ENCODE assay signal across 16 cellular contexts in genomic region chr4:117227925-117228324, GRCh38.
DNase-seq lines count a peak whose midpoint lies in the region; ATAC-seq and TF ChIP-seq lines count a peak whose summit lies in the region.
"Had no signal": no experiment of that assay in that cellular context is flagged by ENCODE, and none has a peak within 500 bp of the region (broad histone marks: within the 10 kb centered on the region; RNA-seq: fewer than 3 reads in every experiment).

No MANE protein-coding gene starts in this region.

- H3K9ac ChIP-seq in adipocyte (ENCODE audit: low read length) = no peak overlapping the region
- H3K9ac ChIP-seq: BLaER1 treated with 17β-estradiol and CSF1 and Interleukin-3, amounts not matched to agents 10 nM and 100 nM had no signal

- TF ChIP-seq CTCF in GM23338 (conservative IDR thresholded peaks at IDR 0.05; ENCODE audit: low read depth in 2 of 2) (no peak), vagina (IDR thresholded peaks at IDR 0.05) (no peak), WERI-Rb-1 (IDR thresholded peaks at IDR 0.05; ENCODE audit: low read depth, low read length) (no peak)

- no peak for ATAC-seq in GM23338
- no peak for ATAC-seq in HG02678 (IDR thresholded peaks at IDR 0.05; ENCODE audit: unreplicated experiment)
- ATAC-seq: CD8-positive, alpha-beta T cell had no signal

- intact Hi-C loops in vagina (cut with DNase I) = no loop called here

- no peaks in the 10 kb centered on the region for H3K9me3 ChIP-seq in adipocyte (ENCODE audit: control insufficient read depth, low read length)
- H3K9me3 ChIP-seq in vagina = no peaks in the 10 kb centered on the region
- no peaks in the 10 kb centered on the region for H3K9me3 ChIP-seq in WERI-Rb-1 (ENCODE audit: severe bottlenecking)
- H3K9me3 ChIP-seq: BLaER1 treated with 17β-estradiol and CSF1 and Interleukin-3, amounts not matched to agents 10 nM and 100 nM; Caco-2 had no signal

- no peak for TF ChIP-seq POLR2A in vagina (IDR thresholded peaks at IDR 0.05)

- no peaks in the 10 kb centered on the region for H3F3A ChIP-seq in GM23338 (replicated peaks; ENCODE audit: low read depth)

- DNase-seq in GM23338 (ENCODE audit: low spot score) (no peak), adipocyte (ENCODE audit: low read depth) (peak; percentile 2), vagina (ENCODE audit: extremely low spot score in 2 of 2) (no peak), WERI-Rb-1 (no peak)
- DNase-seq: 8988T; ACHN; Caco-2; Calu3; CD4-positive, alpha-beta T cell; CD8-positive, alpha-beta T cell; DMS79 treated with DMSO at 0.1 percent for 48 hours; GF-D8 had no signal

- H3K79me2 ChIP-seq in GM23338 (replicated peaks; ENCODE audit: insufficient read depth) = no peaks in the 10 kb centered on the region

- H3K27me3 ChIP-seq in GM23338 (ENCODE audit: insufficient read depth) = no peaks in the 10 kb centered on the region
- H3K27me3 ChIP-seq in adipocyte (replicated peaks; ENCODE audit: control insufficient read depth, insufficient read depth, low read length) = no peaks in the 10 kb centered on the region
- no peaks in the 10 kb centered on the region for H3K27me3 ChIP-seq in vagina
- no peaks in the 10 kb centered on the region for H3K27me3 ChIP-seq in WERI-Rb-1 (ENCODE audit: insufficient read depth, low read depth, severe bottlenecking)
- H3K27me3 ChIP-seq: BLaER1 treated with 17β-estradiol and CSF1 and Interleukin-3, amounts not matched to agents 10 nM and 100 nM had no signal

- H3K36me3 Mint-ChIP-seq in GM23338 (ENCODE audit: low read depth) = no peaks in the 10 kb centered on the region
- H3K36me3 Mint-ChIP-seq: CD8-positive, alpha-beta T cell had no signal

- H3K36me3 ChIP-seq in GM23338 (ENCODE audit: insufficient read depth) (no peaks in the 10 kb centered on the region), adipocyte (ENCODE audit: control insufficient read depth, insufficient read depth, low read length, severe bottlenecking) (no peaks in the 10 kb centered on the region), vagina (no peaks in the 10 kb centered on the region), WERI-Rb-1 (no peaks in the 10 kb centered on the region)
- H3K36me3 ChIP-seq: BLaER1 treated with 17β-estradiol and CSF1 and Interleukin-3, amounts not matched to agents 10 nM and 100 nM had no signal

- H3K9me2 ChIP-seq in GM23338 (ENCODE audit: insufficient read depth) = no peaks in the 10 kb centered on the region

- H3K4me1 ChIP-seq in GM23338 (ENCODE audit: insufficient read depth) = no peaks in the 10 kb centered on the region
- no peaks in the 10 kb centered on the region for H3K4me1 ChIP-seq in adipocyte (ENCODE audit: control insufficient read depth, insufficient read depth, low read length)
- H3K4me1 ChIP-seq in vagina = no peaks in the 10 kb centered on the region
- H3K4me1 ChIP-seq: BLaER1 treated with 17β-estradiol and CSF1 and Interleukin-3, amounts not matched to agents 10 nM and 100 nM; Caco-2 had no signal

- H3K4me2 ChIP-seq in GM23338 = no peak overlapping the region
- H3K4me2 ChIP-seq: BLaER1 treated with 17β-estradiol and CSF1 and Interleukin-3, amounts not matched to agents 10 nM and 100 nM had no signal

- no peak overlapping the region for H3K4me3 Mint-ChIP-seq in GM23338
- H3K4me3 Mint-ChIP-seq: CD4-positive, alpha-beta T cell; CD8-positive, alpha-beta T cell had no signal

- H3K27ac ChIP-seq in GM23338 (ENCODE audit: low read depth) (no peak overlapping the region), vagina (no peak overlapping the region), WERI-Rb-1 (no peak overlapping the region)
- H3K27ac ChIP-seq: BLaER1 treated with 17β-estradiol and CSF1 and Interleukin-3, amounts not matched to agents 10 nM and 100 nM; C4-2B had no signal

- H3K4me3 ChIP-seq in GM23338 (no peak overlapping the region), adipocyte (ENCODE audit: low read length) (no peak overlapping the region), vagina (no peak overlapping the region), WERI-Rb-1 (ENCODE audit: low read depth, low read length) (no peak overlapping the region)
- H3K4me3 ChIP-seq: BLaER1 treated with 17β-estradiol and CSF1 and Interleukin-3, amounts not matched to agents 10 nM and 100 nM had no signal

- no peaks in the 10 kb centered on the region for H4K20me1 ChIP-seq in GM23338 (replicated peaks; ENCODE audit: insufficient read depth)
- H4K20me1 ChIP-seq: BLaER1 treated with 17β-estradiol and CSF1 and Interleukin-3, amounts not matched to agents 10 nM and 100 nM had no signal

- H3K27me3 Mint-ChIP-seq in GM23338 (ENCODE audit: insufficient read depth, low read depth, poor library complexity) = no peaks in the 10 kb centered on the region
- H3K27me3 Mint-ChIP-seq: CD4-positive, alpha-beta T cell had no signal

- H3K4me1 Mint-ChIP-seq in GM23338 = no peaks in the 10 kb centered on the region; the same call in 2 of the 3 replicates

- TF ChIP-seq EP300 in Ishikawa (IDR thresholded peaks at IDR 0.05; ENCODE audit: borderline replicate concordance) = no peak

- 0 out of 2 replicates have a peak overlapping the region, but pooled peaks have one; percentile 6 for H2AFZ ChIP-seq in GM23338

- no peak overlapping the region for H3K27ac Mint-ChIP-seq in GM23338
- H3K27ac Mint-ChIP-seq: CD4-positive, alpha-beta T cell; CD8-positive, alpha-beta T cell had no signal

- H3K9me3 Mint-ChIP-seq in GM23338 = no peaks in the 10 kb centered on the region

- TF ChIP-seq RAD21 in Ishikawa (IDR thresholded peaks at IDR 0.05; ENCODE audit: low read depth) = no peak

TF ChIP-seq in GM23338, 12 proteins besides CTCF, POLR2A, EP300 and RAD21 (continues in another document):
- no peak for TF ChIP-seq ZNF331 (CRISPR knock-in tag; IDR thresholded peaks at IDR 0.05; ENCODE audit: low read depth)
- TF ChIP-seq EZH2 (IDR thresholded peaks at IDR 0.05; ENCODE audit: low read depth, unreplicated experiment) = no peak
- no peak for TF ChIP-seq CREB1 (CRISPR knock-in tag; IDR thresholded peaks at IDR 0.05; ENCODE audit: low read depth)
- TF ChIP-seq NANOG (IDR thresholded peaks at IDR 0.05; ENCODE audit: borderline replicate concordance) = no peak

TF ChIP-seq in Ishikawa, 13 proteins besides CTCF, POLR2A, EP300 and RAD21:
- TF ChIP-seq REST (IDR thresholded peaks at IDR 0.05; ENCODE audit: low read depth) (peak; percentile 62; the same call in 1 of the 2 replicates), TCF12 (IDR thresholded peaks at IDR 0.05; ENCODE audit: low read depth) (no peak)
